Comparison of ENCODE assay signal across 16 cellular contexts in the genomic region with DNA sequence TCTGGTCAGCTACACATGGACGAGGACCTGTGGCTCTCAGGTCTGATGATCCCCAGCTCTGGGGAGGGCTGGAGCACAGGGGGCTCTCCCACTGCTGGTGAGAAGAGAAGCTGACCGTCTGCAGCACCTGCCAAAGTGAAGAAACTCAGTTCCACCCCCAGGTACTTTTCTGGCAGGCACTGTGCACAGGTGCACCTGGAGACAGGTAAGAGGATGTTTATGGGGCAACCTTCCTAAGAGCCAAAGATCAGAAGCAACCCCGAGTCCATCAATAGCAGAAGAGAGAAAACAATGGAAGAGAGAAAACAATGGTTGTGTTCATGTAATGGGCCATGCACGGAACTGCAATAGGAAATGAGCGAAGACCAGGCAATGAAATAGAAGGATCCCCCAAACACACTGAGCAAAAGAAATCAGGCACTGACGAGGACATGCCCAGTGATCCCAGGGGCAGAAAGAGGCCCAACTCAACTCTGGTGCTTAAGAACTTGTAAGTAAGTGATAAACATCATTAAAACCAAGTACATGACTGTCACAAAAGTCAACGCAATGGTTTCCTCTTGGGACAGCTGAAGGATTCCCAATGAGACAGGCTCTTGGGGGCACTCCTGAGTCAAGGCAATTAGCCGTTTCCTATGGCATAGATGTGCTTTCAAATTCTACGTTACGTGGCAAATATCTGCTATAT.
A peak's percentile ranks its signal among the peaks of the same experiment; 100 is the strongest.
DNase-seq lines count a peak whose midpoint lies in the region; ATAC-seq, FAIRE-seq and TF ChIP-seq lines count a peak whose summit lies in the region.
"Had no signal": no experiment of that assay in that cellular context is flagged by ENCODE, and none has a peak within 500 bp of the region (broad histone marks: within the 10 kb centered on the region; RNA-seq: fewer than 3 reads in every experiment).

No MANE protein-coding gene starts in this region.

- TF ChIP-seq POLR2A in A549 (IDR thresholded peaks at IDR 0.05; ENCODE audit: low read length) = no peak

- H3K27ac Mint-ChIP-seq in T-helper 17 cell = no peak overlapping the region
- H3K27ac Mint-ChIP-seq: CD8-positive, alpha-beta T cell; IgD-negative memory B cell had no signal

- H3K4me1 ChIP-seq in A549 (no peaks in the 10 kb centered on the region), SJCRH30 (peaks cover 10% of the 10 kb centered on the region)

- TF ChIP-seq CTCF in A549 (IDR thresholded peaks at IDR 0.05) = no peak

- 76% methylated on average over 10 of the region's 10 CpGs for WGBS in A549 (ENCODE audit: missing lambda C conversion rate)

- H3K4me1 Mint-ChIP-seq in T-helper 17 cell = no peaks in the 10 kb centered on the region
- H3K4me1 Mint-ChIP-seq: IgD-negative memory B cell had no signal

- peak; percentile 23 for FAIRE-seq in A549 (lab: Jason Lieb, UNC)

- no peaks in the 10 kb centered on the region for H3K36me3 Mint-ChIP-seq in T-helper 17 cell (ENCODE audit: low read depth)
- H3K36me3 Mint-ChIP-seq: CD8-positive, alpha-beta T cell had no signal

- H3K4me3 Mint-ChIP-seq in T-helper 17 cell = no peak overlapping the region
- H3K4me3 Mint-ChIP-seq: CD8-positive, alpha-beta T cell; IgD-negative memory B cell had no signal

- CTCF ChIA-PET in A549 (lab: Yijun Ruan, JAX) = interaction anchor here (1.0 to 2.4 kb wide), 2 partner anchors 9 to 112 kb away, joined by 3 to 9 read pairs; no protein-coding TSS in a partner anchor

- H3K4me2 ChIP-seq in A549 = no peak overlapping the region
- H3K4me2 ChIP-seq: PC-9 had no signal

- no peaks in the 10 kb centered on the region for H3K27me3 ChIP-seq in SJCRH30

- no peak for TF ChIP-seq EP300 in A549 (IDR thresholded peaks at IDR 0.05)

- H3K9me3 ChIP-seq in A549 (no peaks in the 10 kb centered on the region), T-helper 17 cell (ENCODE audit: control insufficient read depth, low read length, poor library complexity, severe bottlenecking) (no peaks in the 10 kb centered on the region), SJCRH30 (replicated peaks) (no peaks in the 10 kb centered on the region)

- POLR2A ChIA-PET in A549 (lab: Yijun Ruan, JAX) = no interaction called here

- no peaks in the 10 kb centered on the region for H3K36me3 ChIP-seq in SJCRH30

- ATAC-seq in A549 (no peak), T-helper 17 cell (no peak)
- ATAC-seq: CD8-positive, alpha-beta T cell; Right ventricle myocardium inferior had no signal

- peaks cover 25% of the 10 kb centered on the region for H3K27me3 Mint-ChIP-seq in T-helper 17 cell

- DNase-seq in A549 (ENCODE audit: low read depth in 1 of 2, low spot score in 1 of 2) (no peak), Daoy (ENCODE audit: low read depth) (peak; percentile 0), ecto neural progenitor cell (ENCODE audit: low spot score) (peak; percentile 16), posterior vena cava (ENCODE audit: low spot score) (peak; percentile 19), T-helper 17 cell (no peak), SJCRH30 (no peak), NCI-H510A treated with DMSO at 0.1 percent for 48 hours (lab: John Stamatoyannopoulos, UW) (no peak)
- DNase-seq: DND-41, GF-D8, GM23248, NCI-H1048, NCI-H1694, PC-9 had no signal

- no peak for TF ChIP-seq RAD21 in A549 (conservative IDR thresholded peaks at IDR 0.05 in 1 of 2, IDR thresholded peaks at IDR 0.05 in 1 of 2)

- intact Hi-C loops in posterior vena cava (cut with DNase I) = no loop called here

- H3K27ac ChIP-seq in A549 (no peak overlapping the region), SJCRH30 (no peak overlapping the region)
- H3K27ac ChIP-seq: GM23248, PC-9 had no signal

- H3K4me3 ChIP-seq in A549 (no peak overlapping the region), SJCRH30 (no peak overlapping the region)
- H3K4me3 ChIP-seq: GM23248, PC-9 had no signal

TF ChIP-seq in A549, 52 proteins besides CTCF, POLR2A, EP300 and RAD21:
- TF ChIP-seq HDAC2 (IDR thresholded peaks at IDR 0.05) (no peak), TFCP2L1 (CRISPR knock-in tag; IDR thresholded peaks at IDR 0.05) (no peak), BCL3 (IDR thresholded peaks at IDR 0.05) (no peak), NR3C1 (IDR thresholded peaks at IDR 0.05) (no peak), TP53 (CRISPR knock-in tag; IDR thresholded peaks at IDR 0.05) (no peak), POLR2AphosphoS2 (conservative IDR thresholded peaks at IDR 0.05; ENCODE audit: low read length) (no peak), EHMT2 (IDR thresholded peaks at IDR 0.05; ENCODE audit: low read depth) (no peak), CEBPB (IDR thresholded peaks at IDR 0.05) (no peak), PBX3 (IDR thresholded peaks at IDR 0.05) (no peak), HOXB13 (CRISPR knock-in tag; IDR thresholded peaks at IDR 0.05; ENCODE audit: low read depth) (no peak), CBX8 (IDR thresholded peaks at IDR 0.05) (no peak)
- TF ChIP-seq, protein P1, sequence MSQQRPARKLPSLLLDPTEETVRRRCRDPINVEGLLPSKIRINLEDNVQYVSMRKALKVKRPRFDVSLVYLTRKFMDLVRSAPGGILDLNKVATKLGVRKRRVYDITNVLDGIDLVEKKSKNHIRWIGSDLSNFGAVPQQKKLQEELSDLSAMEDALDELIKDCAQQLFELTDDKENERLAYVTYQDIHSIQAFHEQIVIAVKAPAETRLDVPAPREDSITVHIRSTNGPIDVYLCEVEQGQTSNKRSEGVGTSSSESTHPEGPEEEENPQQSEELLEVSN (IDR thresholded peaks at IDR 0.05; ENCODE audit: borderline replicate concordance, low read depth) = no peak

Comparison
In these comparisons a context has a peak if more than half of its experiments do, and no peak if none do; other contexts are left out.
1. DNase-seq: peak in Daoy (single experiment), ecto neural progenitor cell (single experiment) and posterior vena cava (single experiment); none in A549 (0 of 2), T-helper 17 cell (0 of 3), SJCRH30 (0 of 2) and NCI-H510A treated with DMSO at 0.1 percent for 48 hours (single experiment).